In genomic region chr4:8917868-8918783, GRCh38 we compare ENCODE assay signal across 9 cellular contexts. TPM values are rescaled to one million over a fixed set of nuclear protein-coding genes. Genes with fewer than 3 reads are reported as not detected.
DNase-seq lines count a peak whose midpoint lies in the region; ATAC-seq and TF ChIP-seq lines count a peak whose summit lies in the region.
"Had no signal": no experiment of that assay in that cellular context is flagged by ENCODE, and none has a peak within 500 bp of the region (broad histone marks: within the 10 kb centered on the region; RNA-seq: fewer than 3 reads in every experiment).

No MANE protein-coding gene starts in this region.

- DNase-seq in ELF-1 (ENCODE audit: low read depth, low spot score) (peak; percentile 83), LHCN-M2 (ENCODE audit: low read depth) (peak; percentile 26), cardiac fibroblast (ENCODE audit: low read depth in 2 of 2) (peak; percentile 43 to 51), left colon (peak; percentile 27 to 60)
- DNase-seq in stimulated activated CD4-positive, alpha-beta T cell treated with anti-CD3 and anti-CD28 coated beads, Interleukin-4, amount 100 ng/mL, for 24 hours, result peak; percentile 72

- no peak overlapping the region for H3K4me3 ChIP-seq in WI38 (ENCODE audit: low read depth, low read length)
- H3K4me3 ChIP-seq in cardiac fibroblast (replicated peaks in 1 of 2; ENCODE audit: low read depth in 2 of 2, low read length in 2 of 2), result no peak overlapping the region

- intact Hi-C loops in left colon (cut with DNase I, micrococcal nuclease), result no loop called here

- ATAC-seq in GM21717 (IDR thresholded peaks at IDR 0.05; ENCODE audit: unreplicated experiment), result peak; percentile 63
- peak; percentile 82 for ATAC-seq in left colon
- ATAC-seq in GM19023 (IDR thresholded peaks at IDR 0.05; ENCODE audit: unreplicated experiment), result no peak

- peak; percentile 75 for TF ChIP-seq CTCF in WI38 (IDR thresholded peaks at IDR 0.05; ENCODE audit: low read depth, low read length)
- peak; percentile 86 for TF ChIP-seq CTCF in cardiac fibroblast (IDR thresholded peaks at IDR 0.05; ENCODE audit: low read depth, low read length)

RNA-seq across cellular contexts. Expression of gene HMX1, which starts 46.5 kb away (rescaled TPM):
- not detected in 2 replicates for total RNA-seq in LHCN-M2 (2014; rRNA removed)
- not detected for polyA plus RNA-seq in LHCN-M2 (2012)
- total RNA-seq in left colon, result not detected
- polyA plus RNA-seq: esophagus had no signal

Comparison
In these comparisons a context has a peak if more than half of its experiments do, and no peak if none do; other contexts are left out.
1. DNase-seq: peak in every context shown above with its lines; median percentile 83 in ELF-1; 72 in stimulated activated CD4-positive, alpha-beta T cell treated with anti-CD3 and anti-CD28 coated beads, Interleukin-4, amount 100 ng/mL, for 24 hours; 47 in cardiac fibroblast; 44 in left colon; 26 in LHCN-M2.